In genomic region chr1:50108497-50109073, GRCh38 we compare ENCODE assay signal across 10 cellular contexts. TPM values are rescaled to one million over a fixed set of nuclear protein-coding genes. Genes with fewer than 3 reads are reported as not detected.
DNase-seq lines count a peak whose midpoint lies in the region; ATAC-seq, FAIRE-seq and TF ChIP-seq lines count a peak whose summit lies in the region.
"Had no signal": no experiment of that assay in that cellular context is flagged by ENCODE, and none has a peak within 500 bp of the region (broad histone marks: within the 10 kb centered on the region; RNA-seq: fewer than 3 reads in every experiment).

TSS of gene ELAVL4 (plus strand) at chr1:50108920. CDS start at chr1:50109190, 270 bp downstream.

- H3K9ac ChIP-seq in HepG2 (ENCODE audit: insufficient read depth, low read depth, low read length): no peak within 1 kb of the TSS

- H4K20me1 ChIP-seq in HepG2 (ENCODE audit: insufficient read depth, low read length): no peaks in the 10 kb centered on the region

- TF ChIP-seq EP300 in HepG2 (IDR thresholded peaks at IDR 0.05; ENCODE audit: low read depth in 2 of 2, low read length in 2 of 2) (no peak), HepG2 (CRISPR knock-in tag; IDR thresholded peaks at IDR 0.05; ENCODE audit: borderline replicate concordance) (no peak)

- intact Hi-C loops in HepG2 (cut with micrococcal nuclease; ENCODE audit: unreplicated experiment): loop anchor here (10.0 kb wide), 1 partner anchor 166 kb away; no protein-coding TSS in a partner anchor

- H2AFZ ChIP-seq in HepG2 (ENCODE audit: low read length): no peak within 1 kb of the TSS

- DNase-seq in DMS 273 (lab: John Stamatoyannopoulos, UW; ENCODE audit: unreplicated experiment) (peak; percentile 90), NCI-H1694 (lab: John Stamatoyannopoulos, UW) (peak; percentile 97), T-cell (no peak), medulla oblongata (ENCODE audit: extremely low spot score) (peak; percentile 65), HepG2 (ENCODE audit: low spot score) (no peak), GM12891 (ENCODE audit: insufficient read length, low spot score) (no peak), glomerular visceral epithelial cell (ENCODE audit: extremely low spot score) (no peak)
- DNase-seq: activated CD4-positive, alpha-beta T cell treated with anti-CD3 and anti-CD28 coated beads for 4 hours; stomach had no signal

- no peaks in the 10 kb centered on the region for H3K9me3 Mint-ChIP-seq in T-cell

- no peak within 1 kb of the TSS for H3K27ac Mint-ChIP-seq in T-cell

- H3K27me3 Mint-ChIP-seq in T-cell: peaks cover 40 to 54% of the 10 kb centered on the region in 2 donors

- POLR2A ChIA-PET in T-cell (lab: Charles Lee) (no interaction called here), HepG2 (lab: Yijun Ruan, JAX) (no interaction called here)

- no peaks in the 10 kb centered on the region for H3K79me2 ChIP-seq in HepG2 (ENCODE audit: insufficient read depth, low read length)

- H3K4me3 ChIP-seq in HepG2 (replicated peaks in 1 of 3; ENCODE audit: insufficient read depth in 1 of 3, low read depth in 2 of 3, low read length in 3 of 3): no peak within 1 kb of the TSS
- H3K4me3 ChIP-seq: stomach had no signal

- TF ChIP-seq POLR2A in HepG2 (IDR thresholded peaks at IDR 0.05; ENCODE audit: insufficient read depth in 1 of 2, low read depth in 2 of 2, low read length in 2 of 2) (no peak), GM12891 (IDR thresholded peaks at IDR 0.05; ENCODE audit: low read depth, low read length) (no peak)

- H3K36me3 Mint-ChIP-seq in T-cell: no peaks in the 10 kb centered on the region

- H3K9me3 ChIP-seq in HepG2 (ENCODE audit: low read length): no peaks in the 10 kb centered on the region
- H3K9me3 ChIP-seq: stomach had no signal

- 5% methylated on average over 10 of the region's 11 CpGs for WGBS in HepG2 (ENCODE audit: low lambda C conversion rate)

- H3K4me2 ChIP-seq in HepG2 (ENCODE audit: low read depth, low read length): no peak within 1 kb of the TSS

- CTCF ChIA-PET in T-cell (lab: Charles Lee) (interaction anchor here in 1 of 2 donors (0.6 kb wide), 1 partner anchor 74 kb away, joined by 3 read pairs; no protein-coding TSS in a partner anchor), HepG2 (lab: Yijun Ruan, JAX; ENCODE audit: low intra/inter-chr PET ratio, low total read pairs) (no interaction called here)

- peaks cover 0 to 13% of the 10 kb centered on the region in 2 experiments; a peak in 3 of 5 replicates for H3K27me3 ChIP-seq in HepG2 (ENCODE audit: control insufficient read depth in 1 of 2, insufficient read depth in 2 of 2, low read length in 2 of 2)

- TF ChIP-seq RAD21 in HepG2 (CRISPR knock-in tag; IDR thresholded peaks at IDR 0.05): no peak

- in situ Hi-C loops in HepG2 (cut with HindIII; ENCODE audit: extremely low pct_ligation_motif_present, low pct_unique_long_range_greater_than_20kb): no loop called here

- peak within 1 kb of the TSS; percentile 35 to 79 (median 47) for H3K4me3 Mint-ChIP-seq in T-cell

- H3K27ac ChIP-seq in HepG2 (ENCODE audit: extremely low read length, insufficient read depth, low read length): no peak within 1 kb of the TSS
- H3K27ac ChIP-seq: stomach had no signal

- H3K4me1 Mint-ChIP-seq in T-cell: peaks cover 20 to 23% (median 21%) of the 10 kb centered on the region in 3 donors

- no peaks in the 10 kb centered on the region for H3K36me3 ChIP-seq in HepG2 (replicated peaks in 1 of 2; ENCODE audit: control insufficient read depth in 1 of 2, insufficient read depth in 2 of 2, low read length in 2 of 2)
- H3K36me3 ChIP-seq: stomach had no signal

- FAIRE-seq in HepG2 (lab: Jason Lieb, UNC) (no peak), GM12891 (lab: Jason Lieb, UNC) (no peak)

- ATAC-seq in T-cell (replicated peaks in 1 of 4) (no peak), HepG2 (no peak), GM21529 (IDR thresholded peaks at IDR 0.05; ENCODE audit: unreplicated experiment) (no peak)

- H3K4me1 ChIP-seq in HepG2 (ENCODE audit: insufficient read depth, low read length): no peaks in the 10 kb centered on the region

- BruUV-seq in HepG2 (replicated peaks; lab: Mats Ljungman, UMichigan): no TSS peak

- no peak for TF ChIP-seq CTCF in HepG2 (CRISPR knock-in tag; IDR thresholded peaks at IDR 0.05)

TF ChIP-seq in HepG2, 621 proteins besides CTCF, POLR2A, EP300 and RAD21 (continues in another document):
- TF ChIP-seq ZNF839 (CRISPR knock-in tag; IDR thresholded peaks at IDR 0.05; ENCODE audit: borderline replicate concordance) (no peak), ZSCAN31 (CRISPR knock-in tag; IDR thresholded peaks at IDR 0.05; ENCODE audit: low read depth) (no peak), TRAFD1 (CRISPR knock-in tag; IDR thresholded peaks at IDR 0.05; ENCODE audit: borderline replicate concordance) (no peak), ZSCAN9 (CRISPR knock-in tag; IDR thresholded peaks at IDR 0.05; ENCODE audit: borderline replicate concordance) (no peak), EEA1 (CRISPR knock-in tag; IDR thresholded peaks at IDR 0.05; ENCODE audit: borderline replicate concordance) (no peak), TBX3 (IDR thresholded peaks at IDR 0.05; ENCODE audit: borderline replicate concordance) (no peak)

TF ChIP-seq in GM12891, 5 proteins besides CTCF, POLR2A, EP300 and RAD21:
- no peak for TF ChIP-seq TAF1 (IDR thresholded peaks at IDR 0.05; ENCODE audit: low read depth, low read length)
- no peak for TF ChIP-seq PAX5 (IDR thresholded peaks at IDR 0.05; ENCODE audit: insufficient read depth, low read length, severe bottlenecking)
- TF ChIP-seq SPI1 (IDR thresholded peaks at IDR 0.05; ENCODE audit: low read depth, low read length): no peak
- TF ChIP-seq POLR2AphosphoS5 (IDR thresholded peaks at IDR 0.05; ENCODE audit: low read depth, low read length): no peak
- no peak for TF ChIP-seq POU2F2 (IDR thresholded peaks at IDR 0.05; ENCODE audit: low read depth, low read length)

RNA-seq across cellular contexts. Expression of gene ELAVL4, which starts in this region (rescaled TPM):
- total RNA-seq in T-cell (not detected), HepG2 (2016; rRNA removed; fragmentation: Illumina TruSeq; extraction: Trizol) (not detected in 2 replicates)
- total RNA-seq in HepG2 (2016; cell fraction: cytosol; rRNA removed; fragmentation: Illumina TruSeq; extraction: Trizol; ENCODE audit: low read depth): not detected in 2 replicates
- total RNA-seq in HepG2 (2016; cell fraction: insoluble cytoplasmic fraction; rRNA removed; fragmentation: Illumina TruSeq; extraction: Trizol): not detected in 2 replicates
- not detected in 2 replicates for total RNA-seq in HepG2 (2016; cell fraction: membrane; rRNA removed; fragmentation: Illumina TruSeq; extraction: Trizol)
- total RNA-seq in HepG2 (2016; cell fraction: nucleus; rRNA removed; fragmentation: Illumina TruSeq; extraction: Trizol): not detected in 2 replicates
- polyA plus RNA-seq in HepG2 (2011; rRNA removed): not detected in 2 replicates
- not detected in 2 replicates for polyA plus RNA-seq in HepG2 (2011; cell fraction: cytosol; rRNA removed)
- polyA plus RNA-seq in HepG2 (2011; cell fraction: nucleus; rRNA removed): not detected in 2 replicates
- polyA plus RNA-seq in HepG2 (2012): not detected in 2 replicates
- polyA plus RNA-seq in HepG2 (2016; cell fraction: cytosol; fragmentation: Illumina TruSeq; extraction: Trizol; ENCODE audit: low read depth): not detected in 2 replicates
- polyA plus RNA-seq in HepG2 (2016; cell fraction: insoluble cytoplasmic fraction; fragmentation: Illumina TruSeq; extraction: Trizol; ENCODE audit: low read depth): not detected in 2 replicates
- not detected in 2 replicates for polyA plus RNA-seq in HepG2 (2016; cell fraction: membrane; fragmentation: Illumina TruSeq; extraction: Trizol; ENCODE audit: low read depth)
- not detected in 2 replicates for polyA plus RNA-seq in HepG2 (2016; cell fraction: nucleus; fragmentation: Illumina TruSeq; extraction: Trizol; ENCODE audit: insufficient read depth, low read depth)
- not detected in 2 replicates for polyA minus RNA-seq in HepG2 (2011; rRNA and poly(A)+ RNA removed; ENCODE audit: low replicate concordance)
- not detected in 2 replicates for polyA minus RNA-seq in HepG2 (2011; cell fraction: cytosol; rRNA and poly(A)+ RNA removed)
- not detected in 2 replicates for polyA minus RNA-seq in HepG2 (2011; cell fraction: nucleus; rRNA and poly(A)+ RNA removed)
- not detected for polyA plus RNA-seq in GM12891 (2012; ENCODE audit: low read depth, missing spikeins)

Comparison
In these comparisons a context has a peak if more than half of its experiments do, and no peak if none do; other contexts are left out.
1. DNase-seq: peak in DMS 273 (single experiment), NCI-H1694 (single experiment) and medulla oblongata (single experiment); none in T-cell (0 of 34), HepG2 (single experiment), GM12891 (single experiment) and glomerular visceral epithelial cell (single experiment).